ENCODE assay signal across 8 cellular contexts in the genomic region with DNA sequence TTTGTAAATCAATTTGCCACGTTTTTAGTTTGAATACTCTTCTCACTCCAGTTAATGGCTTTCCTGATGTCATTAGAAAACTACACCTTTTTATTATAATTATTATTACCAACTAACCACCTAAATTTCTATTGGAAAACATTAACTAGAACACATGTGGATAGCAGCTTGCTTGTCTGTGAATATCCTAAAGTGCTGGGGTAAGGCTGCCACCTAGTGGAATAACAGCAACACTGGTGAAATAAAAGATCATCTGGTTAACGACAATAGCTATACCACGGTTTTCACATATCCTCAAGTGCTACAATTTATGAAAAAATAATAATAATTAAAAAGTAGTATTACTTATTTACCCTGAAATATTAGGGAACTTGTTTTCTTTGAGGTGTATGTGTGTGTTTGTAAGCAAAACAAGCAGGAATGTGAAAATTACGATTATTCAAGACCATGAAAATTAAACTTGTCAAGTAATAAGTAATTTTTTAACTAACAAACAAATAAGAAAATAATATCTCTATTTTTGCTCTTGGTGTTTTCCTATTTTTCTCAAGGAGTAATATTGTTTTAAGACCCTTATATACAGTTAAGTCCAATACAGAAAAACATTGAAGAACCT.
DNase-seq lines count a peak whose midpoint lies in the region; ATAC-seq and TF ChIP-seq lines count a peak whose summit lies in the region.

No MANE protein-coding gene starts in this region.

- intact Hi-C loops in mucosa of descending colon (cut with DNase I, micrococcal nuclease) = no loop called here

- no peaks in the 10 kb centered on the region for H3K4me1 ChIP-seq in mucosa of descending colon (ENCODE audit: low read depth)
- H3K4me1 ChIP-seq in effector memory CD4-positive, alpha-beta T cell (ENCODE audit: control insufficient read depth, insufficient read depth, low read length, poor library complexity, severe bottlenecking) = no peaks in the 10 kb centered on the region

- no peaks in the 10 kb centered on the region for H3K9me3 ChIP-seq in mucosa of descending colon
- H3K9me3 ChIP-seq in effector memory CD4-positive, alpha-beta T cell (ENCODE audit: control insufficient read depth, low read length) = no peaks in the 10 kb centered on the region

- DNase-seq in Ammon's horn (ENCODE audit: low spot score) (peak; percentile 90), NAMALWA (ENCODE audit: low spot score) (peak; percentile 66), SK-N-DZ (ENCODE audit: low spot score) (peak; percentile 68), epidermal melanocyte (ENCODE audit: insufficient read length, low spot score) (peak; percentile 42), mucosa of descending colon (peak in 1 of 3 donors; percentile 42)
- DNase-seq in effector memory CD4-positive, alpha-beta T cell = no peak

- peak; percentile 96 for ATAC-seq in GM18505 (IDR thresholded peaks at IDR 0.05; ENCODE audit: unreplicated experiment)
- peak; percentile 96 for ATAC-seq in HG02798 (IDR thresholded peaks at IDR 0.05; ENCODE audit: poor library complexity, unreplicated experiment)
- ATAC-seq in mucosa of descending colon = peak; percentile 54

- TF ChIP-seq POLR2A in GM18505 (IDR thresholded peaks at IDR 0.05; ENCODE audit: borderline replicate concordance, extremely low read depth, insufficient read depth, insufficient read length) = no peak

- no peak overlapping the region for H3K27ac ChIP-seq in effector memory CD4-positive, alpha-beta T cell (ENCODE audit: insufficient read depth, low read length, poor library complexity, severe bottlenecking)

- H3K27me3 ChIP-seq in effector memory CD4-positive, alpha-beta T cell (replicated peaks; ENCODE audit: control insufficient read depth, insufficient read depth, low read length, poor library complexity, severe bottlenecking) = no peaks in the 10 kb centered on the region

- peak; percentile 38 for TF ChIP-seq CTCF in mucosa of descending colon (IDR thresholded peaks at IDR 0.05)

- no peaks in the 10 kb centered on the region for H3K36me3 ChIP-seq in mucosa of descending colon (ENCODE audit: low read depth)
- H3K36me3 ChIP-seq in effector memory CD4-positive, alpha-beta T cell (ENCODE audit: control insufficient read depth, insufficient read depth, low read length) = no peaks in the 10 kb centered on the region

- no peak overlapping the region for H3K4me3 ChIP-seq in mucosa of descending colon
- H3K4me3 ChIP-seq in effector memory CD4-positive, alpha-beta T cell (ENCODE audit: insufficient read depth, low read depth, low read length, poor library complexity, severe bottlenecking) = no peak overlapping the region

Comparison
In these comparisons a context has a peak if more than half of its experiments do, and no peak if none do; other contexts are left out.
1. DNase-seq: peak in Ammon's horn (single experiment), NAMALWA (single experiment), SK-N-DZ (single experiment) and epidermal melanocyte (single experiment); none in effector memory CD4-positive, alpha-beta T cell (0 of 3).
2. Peak in every context shown above with its lines, with median percentiles within 50 percentile points of each other: ATAC-seq.